20 cellular contexts compared by ENCODE assay signal in genomic region chrX:97210501-97210900, GRCh38.
A peak's percentile ranks its signal among the peaks of the same experiment; 100 is the strongest.
DNase-seq lines count a peak whose midpoint lies in the region; ATAC-seq, FAIRE-seq and TF ChIP-seq lines count a peak whose summit lies in the region.
"Had no signal": no experiment of that assay in that cellular context is flagged by ENCODE, and none has a peak within 500 bp of the region (broad histone marks: within the 10 kb centered on the region; RNA-seq: fewer than 3 reads in every experiment).

No MANE protein-coding gene starts in this region.

- no peaks in the 10 kb centered on the region for H4K20me1 ChIP-seq in astrocyte (ENCODE audit: insufficient read depth, low read length)
- H4K20me1 ChIP-seq: BLaER1 had no signal

- peak overlapping the region; percentile 81 for H3K27ac Mint-ChIP-seq in activated T-cell treated with anti-CD3 and anti-CD28 coated beads, Interleukin-2, amount 50 U/mL, for 72 hours
- H3K27ac Mint-ChIP-seq in astrocyte (ENCODE audit: unreplicated experiment) = no peak overlapping the region
- no peak overlapping the region for H3K27ac Mint-ChIP-seq in stimulated activated effector memory CD8-positive, alpha-beta T cell treated with anti-CD3 and anti-CD28 coated beads, Interleukin-12 subunit alpha, Interleukin-12 subunit beta, amount 100 ng/mL, for 72 hours
- H3K27ac Mint-ChIP-seq: B cell; CD4-positive, CD25-positive, alpha-beta regulatory T cell; CD8-positive, alpha-beta T cell had no signal

- peaks cover 13% of the 10 kb centered on the region for H3K4me1 Mint-ChIP-seq in activated T-cell treated with anti-CD3 and anti-CD28 coated beads, Interleukin-2, amount 50 U/mL, for 72 hours (ENCODE audit: low read depth)
- H3K4me1 Mint-ChIP-seq in astrocyte (ENCODE audit: low read depth, unreplicated experiment) = no peaks in the 10 kb centered on the region
- H3K4me1 Mint-ChIP-seq in stimulated activated effector memory CD8-positive, alpha-beta T cell treated with anti-CD3 and anti-CD28 coated beads, Interleukin-12 subunit alpha, Interleukin-12 subunit beta, amount 100 ng/mL, for 72 hours = no peaks in the 10 kb centered on the region
- H3K4me1 Mint-ChIP-seq: B cell had no signal

- H3K79me2 ChIP-seq in astrocyte (ENCODE audit: insufficient read depth, low read length) = no peaks in the 10 kb centered on the region

- H3K36me3 Mint-ChIP-seq in activated T-cell treated with anti-CD3 and anti-CD28 coated beads, Interleukin-2, amount 50 U/mL, for 72 hours (ENCODE audit: insufficient read depth in 2 of 2) = no peaks in the 10 kb centered on the region
- H3K36me3 Mint-ChIP-seq in astrocyte (ENCODE audit: low read depth, unreplicated experiment) = no peaks in the 10 kb centered on the region
- no peaks in the 10 kb centered on the region for H3K36me3 Mint-ChIP-seq in stimulated activated effector memory CD8-positive, alpha-beta T cell treated with anti-CD3 and anti-CD28 coated beads, Interleukin-12 subunit alpha, Interleukin-12 subunit beta, amount 100 ng/mL, for 72 hours
- H3K36me3 Mint-ChIP-seq: CD4-positive, CD25-positive, alpha-beta regulatory T cell; CD8-positive, alpha-beta T cell had no signal

- peak overlapping the region in 1 of 2 donors; percentile 69 for H3K4me3 Mint-ChIP-seq in activated T-cell treated with anti-CD3 and anti-CD28 coated beads, Interleukin-2, amount 50 U/mL, for 72 hours
- no peak overlapping the region for H3K4me3 Mint-ChIP-seq in astrocyte (ENCODE audit: unreplicated experiment)
- H3K4me3 Mint-ChIP-seq in stimulated activated effector memory CD8-positive, alpha-beta T cell treated with anti-CD3 and anti-CD28 coated beads, Interleukin-12 subunit alpha, Interleukin-12 subunit beta, amount 100 ng/mL, for 72 hours = no peak overlapping the region
- H3K4me3 Mint-ChIP-seq: B cell; CD4-positive, CD25-positive, alpha-beta regulatory T cell; CD8-positive, alpha-beta T cell had no signal

- H3K4me2 ChIP-seq in astrocyte (ENCODE audit: low read length) = no peak overlapping the region
- H3K4me2 ChIP-seq: BLaER1 had no signal

- peak; percentile 65 to 77 for ATAC-seq in activated T-cell treated with anti-CD3 and anti-CD28 coated beads, Interleukin-2, amount 50 U/mL, for 72 hours (replicated peaks in 1 of 2)
- peak; percentile 56 for ATAC-seq in stimulated activated effector memory CD8-positive, alpha-beta T cell treated with anti-CD3 and anti-CD28 coated beads, Interleukin-12 subunit alpha, Interleukin-12 subunit beta, amount 100 ng/mL, for 72 hours
- ATAC-seq: CD8-positive, alpha-beta T cell had no signal

- no peaks in the 10 kb centered on the region for H3K9me3 ChIP-seq in astrocyte (ENCODE audit: insufficient read depth, low read depth, low read length)
- H3K9me3 ChIP-seq: BLaER1, Caco-2 had no signal

- TF ChIP-seq CTCF in astrocyte (IDR thresholded peaks at IDR 0.05; ENCODE audit: insufficient read depth, low read depth, low read length) = no peak

- no peaks in the 10 kb centered on the region for H3K36me3 ChIP-seq in astrocyte (ENCODE audit: insufficient read depth, low read length)
- H3K36me3 ChIP-seq: BLaER1 had no signal

- peak in 1 of 2 donors; percentile 0 for DNase-seq in activated T-cell treated with anti-CD3 and anti-CD28 coated beads, Interleukin-2, amount 50 U/mL, for 72 hours
- DNase-seq in activated T-cell treated with anti-CD3 and anti-CD28 coated beads, Interleukin-2, amount 50 U/mL, for 1 hour = no peak
- DNase-seq in astrocyte (ENCODE audit: low read depth) = no peak
- DNase-seq in stimulated activated effector memory CD8-positive, alpha-beta T cell treated with anti-CD3 and anti-CD28 coated beads, Interleukin-12 subunit alpha, Interleukin-12 subunit beta, amount 100 ng/mL, for 72 hours (ENCODE audit: low spot score in 2 of 2) = no peak
- no peak for DNase-seq in activated CD4-positive, CD25-positive, alpha-beta regulatory T cell (lab: John Stamatoyannopoulos, UW)
- no peak for DNase-seq in effector CD4-positive, alpha-beta T cell
- DNase-seq: Caco-2; CD4-positive, CD25-positive, alpha-beta regulatory T cell; CD8-positive, alpha-beta T cell; DMS153; DND-41; H7 had no signal

- no peak overlapping the region for H3K4me3 ChIP-seq in astrocyte (ENCODE audit: insufficient read depth, low read depth, low read length)
- H3K4me3 ChIP-seq: BLaER1, GM23248 had no signal

- no peaks in the 10 kb centered on the region for H3K4me1 ChIP-seq in astrocyte (ENCODE audit: insufficient read depth, low read length)
- H3K4me1 ChIP-seq: BLaER1, Caco-2 had no signal

- H3K27me3 ChIP-seq in astrocyte (ENCODE audit: insufficient read depth, low read length) = no peaks in the 10 kb centered on the region

- H3K9me3 Mint-ChIP-seq in activated T-cell treated with anti-CD3 and anti-CD28 coated beads, Interleukin-2, amount 50 U/mL, for 72 hours = no peaks in the 10 kb centered on the region
- H3K9me3 Mint-ChIP-seq in astrocyte (ENCODE audit: unreplicated experiment) = no peaks in the 10 kb centered on the region
- no peaks in the 10 kb centered on the region for H3K9me3 Mint-ChIP-seq in stimulated activated effector memory CD8-positive, alpha-beta T cell treated with anti-CD3 and anti-CD28 coated beads, Interleukin-12 subunit alpha, Interleukin-12 subunit beta, amount 100 ng/mL, for 72 hours
- H3K9me3 Mint-ChIP-seq: CD4-positive, CD25-positive, alpha-beta regulatory T cell; CD8-positive, alpha-beta T cell had no signal

- no peaks in the 10 kb centered on the region for H3K27me3 Mint-ChIP-seq in activated T-cell treated with anti-CD3 and anti-CD28 coated beads, Interleukin-2, amount 50 U/mL, for 72 hours (ENCODE audit: low read depth)
- no peaks in the 10 kb centered on the region for H3K27me3 Mint-ChIP-seq in astrocyte (ENCODE audit: low read depth, unreplicated experiment)
- H3K27me3 Mint-ChIP-seq: B cell; CD4-positive, CD25-positive, alpha-beta regulatory T cell had no signal

- no peak overlapping the region for H3K9ac ChIP-seq in astrocyte (ENCODE audit: low read length)
- H3K9ac ChIP-seq: BLaER1, GM23248 had no signal

- no peak overlapping the region for H3K27ac ChIP-seq in astrocyte (ENCODE audit: low read depth, low read length)
- H3K27ac ChIP-seq: BLaER1, C4-2B, GM23248 had no signal

- no peak overlapping the region for H2AFZ ChIP-seq in astrocyte (ENCODE audit: low read depth, low read length)
- H2AFZ ChIP-seq: GM23248 had no signal

- FAIRE-seq in astrocyte (lab: Jason Lieb, UNC) = peak; percentile 76
- FAIRE-seq: G401.6, GM12892, GM19239, H1 had no signal
